ENCODE assay signal across 8 cellular contexts in genomic region chr15:69523010-69524001, GRCh38.
DNase-seq lines count a peak whose midpoint lies in the region; ATAC-seq and TF ChIP-seq lines count a peak whose summit lies in the region.

No MANE protein-coding gene starts in this region.

- no peaks in the 10 kb centered on the region for H3K4me1 Mint-ChIP-seq in activated CD8-positive, alpha-beta T cell treated with anti-CD3 and anti-CD28 coated beads for 36 hours (ENCODE audit: low read depth)
- H3K4me1 Mint-ChIP-seq in mesothelial cell of epicardium, result peaks cover 1% of the 10 kb centered on the region

- 0 out of 2 replicates have a peak, but pooled peaks cover 3% of the 10 kb centered on the region for H3K27me3 ChIP-seq in HCT116 (ENCODE audit: insufficient read depth, low read length)

- H3K9me3 ChIP-seq in HCT116 (ENCODE audit: control insufficient read depth in 1 of 2, insufficient read depth in 1 of 2, low read depth in 1 of 2, low read length in 2 of 2), result no peaks in the 10 kb centered on the region

- H3K9me2 ChIP-seq in HCT116 (ENCODE audit: insufficient read depth), result no peaks in the 10 kb centered on the region

- H3K27ac ChIP-seq in HCT116 (ENCODE audit: low read depth, low read length), result no peak overlapping the region

- H4K20me1 ChIP-seq in HCT116 (ENCODE audit: insufficient read depth), result no peaks in the 10 kb centered on the region

- no peak for TF ChIP-seq POLR2A in HCT116 (IDR thresholded peaks at IDR 0.05; ENCODE audit: borderline replicate concordance, extremely low read depth, insufficient read depth, insufficient read length)

- ATAC-seq in HCT116 (peak; percentile 88), HG03280 (IDR thresholded peaks at IDR 0.05; ENCODE audit: unreplicated experiment) (no peak)
- peak; percentile 58 for ATAC-seq in activated CD8-positive, alpha-beta T cell treated with anti-CD3 and anti-CD28 coated beads for 36 hours

- no peaks in the 10 kb centered on the region for H3K36me3 ChIP-seq in HCT116 (ENCODE audit: control insufficient read depth in 1 of 2, insufficient read depth in 2 of 2, low read length in 2 of 2)

- H3K36me3 Mint-ChIP-seq in activated CD8-positive, alpha-beta T cell treated with anti-CD3 and anti-CD28 coated beads for 36 hours (ENCODE audit: low read depth), result no peaks in the 10 kb centered on the region
- no peaks in the 10 kb centered on the region for H3K36me3 Mint-ChIP-seq in mesothelial cell of epicardium

- TF ChIP-seq RAD21 in HCT116 (IDR thresholded peaks at IDR 0.05; ENCODE audit: low read depth), result peak; percentile 71

- H3K4me1 ChIP-seq in HCT116 (ENCODE audit: control insufficient read depth in 1 of 2, insufficient read depth in 2 of 2, low read length in 2 of 2), result peaks cover 0 to 11% of the 10 kb centered on the region in 2 experiments; a peak in 2 of 4 replicates

- no peak overlapping the region for H3K4me2 ChIP-seq in HCT116 (ENCODE audit: low read length)

- H3K4me3 Mint-ChIP-seq in activated CD8-positive, alpha-beta T cell treated with anti-CD3 and anti-CD28 coated beads for 36 hours, result no peak overlapping the region
- no peak overlapping the region for H3K4me3 Mint-ChIP-seq in mesothelial cell of epicardium

- DNase-seq in Ammon's horn (ENCODE audit: low spot score) (peak; percentile 89), HCT116 (ENCODE audit: low read depth, low spot score) (peak; percentile 36), NCI-H82 (lab: John Stamatoyannopoulos, UW) (peak; percentile 90), mesothelial cell of epicardium (ENCODE audit: low spot score in 2 of 2, unreplicated experiment in 2 of 2) (peak; percentile 73 to 91)
- peak; percentile 82 for DNase-seq in activated CD8-positive, alpha-beta T cell treated with anti-CD3 and anti-CD28 coated beads for 36 hours
- DNase-seq in effector CD8-positive, alpha-beta T cell (lab: John Stamatoyannopoulos, UW), result peak; percentile 29
- peak; percentile 54 to 59 for DNase-seq in stimulated activated CD8-positive, alpha-beta memory T cell treated with anti-CD3 and anti-CD28 coated beads, Interleukin-2, amount 100 ng/mL, for 48 hours (ENCODE audit: low read depth in 2 of 2)

- POLR2A ChIA-PET in HCT116 (lab: Charles Lee), result no interaction called here
- POLR2A ChIA-PET in activated CD8-positive, alpha-beta T cell treated with anti-CD3 and anti-CD28 coated beads for 36 hours (lab: Charles Lee), result no interaction called here

- H3K9me3 Mint-ChIP-seq in activated CD8-positive, alpha-beta T cell treated with anti-CD3 and anti-CD28 coated beads for 36 hours, result no peaks in the 10 kb centered on the region
- no peaks in the 10 kb centered on the region for H3K9me3 Mint-ChIP-seq in mesothelial cell of epicardium

- no peak overlapping the region for H2AFZ ChIP-seq in HCT116 (ENCODE audit: low read depth, low read length, poor library complexity, severe bottlenecking)

- no peaks in the 10 kb centered on the region for H3K79me2 ChIP-seq in HCT116 (ENCODE audit: insufficient read depth, low read length)

- CTCF ChIA-PET in HCT116 (lab: Charles Lee), result interaction anchor here (1.1 to 1.7 kb wide), 4 partner anchors 9 to 226 kb away, joined by 3 to 5 read pairs (median 4); no protein-coding TSS in a partner anchor
- CTCF ChIA-PET in activated CD8-positive, alpha-beta T cell treated with anti-CD3 and anti-CD28 coated beads for 36 hours (lab: Charles Lee), result interaction anchor here (0.7 to 1.3 kb wide), 8 partner anchors 9 to 944 kb away, joined by 3 to 4 read pairs (median 3); no protein-coding TSS in a partner anchor

- H3K9ac ChIP-seq in HCT116 (ENCODE audit: low read length), result no peak overlapping the region

- no peak overlapping the region for H3K27ac Mint-ChIP-seq in activated CD8-positive, alpha-beta T cell treated with anti-CD3 and anti-CD28 coated beads for 36 hours
- H3K27ac Mint-ChIP-seq in mesothelial cell of epicardium, result no peak overlapping the region

- no peak overlapping the region for H3K4me3 ChIP-seq in HCT116 (replicated peaks in 1 of 2; ENCODE audit: low read depth in 1 of 2, low read length in 2 of 2)

- BruUV-seq in HCT116 (replicated peaks; lab: Mats Ljungman, UMichigan), result no TSS peak

- RAD21 ChIA-PET in HCT116 (lab: Charles Lee; ENCODE audit: low non-redundant PET in 1 of 2, low total read pairs in 2 of 2, uncharacterized antibody in 2 of 2, unreplicated experiment in 2 of 2), result no interaction called here

- peaks cover 12% of the 10 kb centered on the region for H3K27me3 Mint-ChIP-seq in activated CD8-positive, alpha-beta T cell treated with anti-CD3 and anti-CD28 coated beads for 36 hours
- H3K27me3 Mint-ChIP-seq in mesothelial cell of epicardium (ENCODE audit: low read depth), result peaks cover 28% of the 10 kb centered on the region

- intact Hi-C loops in HCT116 (cut with micrococcal nuclease), result no loop called here
- intact Hi-C loops in activated CD8-positive, alpha-beta T cell treated with anti-CD3 and anti-CD28 coated beads for 36 hours (cut with micrococcal nuclease), result no loop called here

- TF ChIP-seq CTCF in HCT116 (IDR thresholded peaks at IDR 0.05 in 2 of 3, conservative IDR thresholded peaks at IDR 0.05 in 1 of 3; ENCODE audit: borderline replicate concordance in 1 of 3, insufficient read depth in 1 of 3, low read depth in 2 of 3, low read length in 2 of 3) (peak; percentile 39 to 84 (median 81); a peak in 5 of 6 replicates), mesothelial cell of epicardium (IDR thresholded peaks at IDR 0.05; ENCODE audit: unreplicated experiment) (peak; percentile 82)
- TF ChIP-seq CTCF in activated CD8-positive, alpha-beta T cell treated with anti-CD3 and anti-CD28 coated beads for 36 hours (IDR thresholded peaks at IDR 0.05), result peak; percentile 84

TF ChIP-seq in HCT116, 20 proteins besides CTCF, POLR2A, EP300 and RAD21:
- TF ChIP-seq CBX3 (IDR thresholded peaks at IDR 0.05; ENCODE audit: low read depth), result no peak
- no peak for TF ChIP-seq EZH2 (IDR thresholded peaks at IDR 0.05)
- TF ChIP-seq, protein P1, sequence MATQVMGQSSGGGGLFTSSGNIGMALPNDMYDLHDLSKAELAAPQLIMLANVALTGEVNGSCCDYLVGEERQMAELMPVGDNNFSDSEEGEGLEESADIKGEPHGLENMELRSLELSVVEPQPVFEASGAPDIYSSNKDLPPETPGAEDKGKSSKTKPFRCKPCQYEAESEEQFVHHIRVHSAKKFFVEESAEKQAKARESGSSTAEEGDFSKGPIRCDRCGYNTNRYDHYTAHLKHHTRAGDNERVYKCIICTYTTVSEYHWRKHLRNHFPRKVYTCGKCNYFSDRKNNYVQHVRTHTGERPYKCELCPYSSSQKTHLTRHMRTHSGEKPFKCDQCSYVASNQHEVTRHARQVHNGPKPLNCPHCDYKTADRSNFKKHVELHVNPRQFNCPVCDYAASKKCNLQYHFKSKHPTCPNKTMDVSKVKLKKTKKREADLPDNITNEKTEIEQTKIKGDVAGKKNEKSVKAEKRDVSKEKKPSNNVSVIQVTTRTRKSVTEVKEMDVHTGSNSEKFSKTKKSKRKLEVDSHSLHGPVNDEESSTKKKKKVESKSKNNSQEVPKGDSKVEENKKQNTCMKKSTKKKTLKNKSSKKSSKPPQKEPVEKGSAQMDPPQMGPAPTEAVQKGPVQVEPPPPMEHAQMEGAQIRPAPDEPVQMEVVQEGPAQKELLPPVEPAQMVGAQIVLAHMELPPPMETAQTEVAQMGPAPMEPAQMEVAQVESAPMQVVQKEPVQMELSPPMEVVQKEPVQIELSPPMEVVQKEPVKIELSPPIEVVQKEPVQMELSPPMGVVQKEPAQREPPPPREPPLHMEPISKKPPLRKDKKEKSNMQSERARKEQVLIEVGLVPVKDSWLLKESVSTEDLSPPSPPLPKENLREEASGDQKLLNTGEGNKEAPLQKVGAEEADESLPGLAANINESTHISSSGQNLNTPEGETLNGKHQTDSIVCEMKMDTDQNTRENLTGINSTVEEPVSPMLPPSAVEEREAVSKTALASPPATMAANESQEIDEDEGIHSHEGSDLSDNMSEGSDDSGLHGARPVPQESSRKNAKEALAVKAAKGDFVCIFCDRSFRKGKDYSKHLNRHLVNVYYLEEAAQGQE (IDR thresholded peaks at IDR 0.05; ENCODE audit: low read depth), result no peak
- TF ChIP-seq SRF (IDR thresholded peaks at IDR 0.05; ENCODE audit: low read depth), result no peak
- TF ChIP-seq EZH2phosphoT487 (IDR thresholded peaks at IDR 0.05; ENCODE audit: borderline replicate concordance), result no peak
- TF ChIP-seq POLR2AphosphoS5 (IDR thresholded peaks at IDR 0.05; ENCODE audit: low read depth, low read length), result no peak
- TF ChIP-seq TCF7L2 (IDR thresholded peaks at IDR 0.05; ENCODE audit: borderline replicate concordance, extremely low read depth, insufficient read depth, insufficient read length), result no peak
- no peak for TF ChIP-seq ZNF274 (IDR thresholded peaks at IDR 0.05; ENCODE audit: low read depth, low read length)
- TF ChIP-seq YY1 (IDR thresholded peaks at IDR 0.05; ENCODE audit: extremely low read depth, insufficient replicate concordance, low read depth, low read length), result no peak
- TF ChIP-seq, protein P2, sequence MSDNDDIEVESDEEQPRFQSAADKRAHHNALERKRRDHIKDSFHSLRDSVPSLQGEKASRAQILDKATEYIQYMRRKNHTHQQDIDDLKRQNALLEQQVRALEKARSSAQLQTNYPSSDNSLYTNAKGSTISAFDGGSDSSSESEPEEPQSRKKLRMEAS (IDR thresholded peaks at IDR 0.05), result no peak
- TF ChIP-seq FOSL1 (IDR thresholded peaks at IDR 0.05; ENCODE audit: low read depth), result no peak
- TF ChIP-seq ELF1 (IDR thresholded peaks at IDR 0.05; ENCODE audit: borderline replicate concordance, low read depth), result no peak
- TF ChIP-seq, protein P3, sequence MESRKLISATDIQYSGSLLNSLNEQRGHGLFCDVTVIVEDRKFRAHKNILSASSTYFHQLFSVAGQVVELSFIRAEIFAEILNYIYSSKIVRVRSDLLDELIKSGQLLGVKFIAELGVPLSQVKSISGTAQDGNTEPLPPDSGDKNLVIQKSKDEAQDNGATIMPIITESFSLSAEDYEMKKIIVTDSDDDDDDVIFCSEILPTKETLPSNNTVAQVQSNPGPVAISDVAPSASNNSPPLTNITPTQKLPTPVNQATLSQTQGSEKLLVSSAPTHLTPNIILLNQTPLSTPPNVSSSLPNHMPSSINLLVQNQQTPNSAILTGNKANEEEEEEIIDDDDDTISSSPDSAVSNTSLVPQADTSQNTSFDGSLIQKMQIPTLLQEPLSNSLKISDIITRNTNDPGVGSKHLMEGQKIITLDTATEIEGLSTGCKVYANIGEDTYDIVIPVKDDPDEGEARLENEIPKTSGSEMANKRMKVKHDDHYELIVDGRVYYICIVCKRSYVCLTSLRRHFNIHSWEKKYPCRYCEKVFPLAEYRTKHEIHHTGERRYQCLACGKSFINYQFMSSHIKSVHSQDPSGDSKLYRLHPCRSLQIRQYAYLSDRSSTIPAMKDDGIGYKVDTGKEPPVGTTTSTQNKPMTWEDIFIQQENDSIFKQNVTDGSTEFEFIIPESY (IDR thresholded peaks at IDR 0.05; ENCODE audit: extremely low read depth, insufficient replicate concordance, low read length), result no peak
TF ChIP-seq in HCT116: peak in this region for 0.

Comparison
In these comparisons a context has a peak if more than half of its experiments do, and no peak if none do; other contexts are left out.
1. DNase-seq: peak in every context shown above with its lines; median percentile 90 in NCI-H82; 89 in Ammon's horn; 82 in activated CD8-positive, alpha-beta T cell treated with anti-CD3 and anti-CD28 coated beads for 36 hours; 82 in mesothelial cell of epicardium; 56 in stimulated activated CD8-positive, alpha-beta memory T cell treated with anti-CD3 and anti-CD28 coated beads, Interleukin-2, amount 100 ng/mL, for 48 hours; 36 in HCT116; 29 in effector CD8-positive, alpha-beta T cell.